Comparison of ENCODE assay signal across 7 cellular contexts in the genomic region with DNA sequence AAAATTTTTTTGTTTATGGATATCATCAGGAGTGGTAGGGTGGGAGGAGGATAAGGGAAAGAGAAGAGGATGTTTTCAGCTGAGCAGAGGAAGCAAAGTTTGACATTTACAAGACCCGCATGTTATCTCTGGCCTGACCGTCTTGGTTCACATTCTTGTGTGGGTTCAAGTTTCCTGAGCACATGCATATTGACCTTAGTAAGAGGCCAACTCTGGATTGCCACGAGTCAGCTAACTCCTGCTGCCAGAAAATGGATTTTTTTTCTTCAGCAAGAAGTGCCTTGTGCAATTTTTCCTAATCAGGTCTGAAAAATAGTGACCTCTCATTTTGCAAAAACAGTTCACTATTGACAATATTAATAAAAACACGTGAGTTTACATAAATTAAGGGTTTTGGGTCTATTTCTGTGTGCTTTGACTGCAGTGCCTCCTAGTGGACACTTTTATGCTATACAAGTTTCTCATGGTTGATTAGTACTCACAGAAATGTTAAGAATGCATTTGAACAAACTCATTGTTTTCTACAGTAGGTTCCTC. TPM values are rescaled to one million over a fixed set of nuclear protein-coding genes. Genes with fewer than 3 reads are reported as not detected.
A peak's percentile ranks its signal among the peaks of the same experiment; 100 is the strongest.
DNase-seq lines count a peak whose midpoint lies in the region; ATAC-seq and TF ChIP-seq lines count a peak whose summit lies in the region.

No MANE protein-coding gene starts in this region.

- H3K4me3 ChIP-seq in GM12875 (ENCODE audit: low read depth, low read length): no peak overlapping the region

- H3K4me1 Mint-ChIP-seq in natural killer cell: no peaks in the 10 kb centered on the region

- DNase-seq in HuH-7 (ENCODE audit: low spot score) (peak; percentile 8), RKO (ENCODE audit: low spot score) (peak; percentile 70), epidermal melanocyte (ENCODE audit: insufficient read length, low spot score) (peak; percentile 30), myocyte (ENCODE audit: low read depth) (peak; percentile 81), amniotic stem cell (lab: John Stamatoyannopoulos, UW) (no peak), natural killer cell (no peak)

- peaks cover 0 to 3% of the 10 kb centered on the region in 2 donors for H3K9me3 Mint-ChIP-seq in natural killer cell

- H3K4me3 Mint-ChIP-seq in natural killer cell: no peak overlapping the region

- TF ChIP-seq CTCF in GM12875 (IDR thresholded peaks at IDR 0.05; ENCODE audit: borderline replicate concordance, insufficient read depth, low read depth, low read length): peak; percentile 43; the same call in 1 of the 2 replicates
- TF ChIP-seq CTCF in natural killer cell (IDR thresholded peaks at IDR 0.05): no peak

- no peak for ATAC-seq in natural killer cell

- no peak overlapping the region for H3K27ac Mint-ChIP-seq in natural killer cell

- H3K27me3 Mint-ChIP-seq in natural killer cell (ENCODE audit: low read depth in 2 of 2): peaks cover 0 to 4% of the 10 kb centered on the region in 2 donors

- H3K36me3 Mint-ChIP-seq in natural killer cell: no peaks in the 10 kb centered on the region

- intact Hi-C loops in natural killer cell (cut with micrococcal nuclease): no loop called here

RNA-seq across cellular contexts. Expression of gene BASP1, which starts 27.1 kb away (rescaled TPM):
- total RNA-seq in myocyte: 69.7 and 80.7 TPM in 2 replicates
- polyA plus RNA-seq in myocyte (2012): 98.9 TPM
- total RNA-seq in natural killer cell: 10 to 100 TPM in 1 of 3 donors, 1 to 10 TPM in 2; 1.3 to 10.7 (median 2.5) TPM

Comparison
In these comparisons a context has a peak if more than half of its experiments do, and no peak if none do; other contexts are left out.
1. DNase-seq: peak in HuH-7 (single experiment), RKO (single experiment), epidermal melanocyte (single experiment) and myocyte (single experiment); none in amniotic stem cell (single experiment) and natural killer cell (single experiment).